Comparison of ENCODE assay signal across 23 cellular contexts in genomic region chr2:225993430-225993829, GRCh38.
DNase-seq lines count a peak whose midpoint lies in the region; ATAC-seq and TF ChIP-seq lines count a peak whose summit lies in the region.
"Had no signal": no experiment of that assay in that cellular context is flagged by ENCODE, and none has a peak within 500 bp of the region (broad histone marks: within the 10 kb centered on the region; RNA-seq: fewer than 3 reads in every experiment).

No MANE protein-coding gene starts in this region.

- H3K4me1 ChIP-seq in foreskin keratinocyte = peaks cover 5% of the 10 kb centered on the region
- H3K4me1 ChIP-seq: adrenal gland, gastrocnemius medialis, Peyer's patch had no signal

- ATAC-seq in foreskin keratinocyte = peak; percentile 76
- no peak for ATAC-seq in HG02571 (IDR thresholded peaks at IDR 0.05; ENCODE audit: unreplicated experiment)
- ATAC-seq in HG03095 (IDR thresholded peaks at IDR 0.05; ENCODE audit: unreplicated experiment) = no peak
- ATAC-seq: CD8-positive, alpha-beta T cell; gastrocnemius medialis; T-helper 17 cell had no signal

- DNase-seq in A172 (ENCODE audit: low spot score) (peak; percentile 47), HT1080 (ENCODE audit: low read depth) (peak; percentile 62), brain microvascular endothelial cell (peak; percentile 62), foreskin keratinocyte (peak in 1 of 2 donors; percentile 48), coronary artery (ENCODE audit: low spot score) (no peak)
- no peak for DNase-seq in stimulated activated CD4-positive, alpha-beta T cell treated with anti-CD3 and anti-CD28 coated beads, Interleukin-15, amount 100 ng/mL, for 24 hours
- DNase-seq: activated T-cell treated with anti-CD3 and anti-CD28 coated beads, Interleukin-2, amount 50 U/mL, for 24 hours; adrenal gland; CD8-positive, alpha-beta T cell; gastrocnemius medialis; GDM1; kidney glomerular epithelial cell; NCI-H146; NCI-H526; nucleus accumbens; Peyer's patch; stimulated activated CD4-positive, alpha-beta T cell treated with anti-CD3 and anti-CD28 coated beads, Interleukin-2, amount 100 ng/mL, for 24 hours; T-helper 17 cell; upper lobe of left lung had no signal

- in situ Hi-C loops in brain microvascular endothelial cell (cut with HindIII; ENCODE audit: low pct_ligation_motif_present, low sequenced_read_pairs) = no loop called here

- no peaks in the 10 kb centered on the region for H3K36me3 ChIP-seq in brain microvascular endothelial cell (replicated peaks)
- H3K36me3 ChIP-seq: adrenal gland, gastrocnemius medialis, Peyer's patch, upper lobe of left lung had no signal

- H3K27ac ChIP-seq in brain microvascular endothelial cell (peak overlapping the region; percentile 61), foreskin keratinocyte (no peak overlapping the region), coronary artery (no peak overlapping the region)
- H3K27ac ChIP-seq: adrenal gland, gastrocnemius medialis, KMS-11, Peyer's patch, skin epidermis, upper lobe of left lung had no signal

- H3K27me3 ChIP-seq in brain microvascular endothelial cell (replicated peaks) (no peaks in the 10 kb centered on the region), foreskin keratinocyte (no peaks in the 10 kb centered on the region)
- H3K27me3 ChIP-seq: adrenal gland, gastrocnemius medialis, Peyer's patch, upper lobe of left lung had no signal

- TF ChIP-seq CTCF in brain microvascular endothelial cell (IDR thresholded peaks at IDR 0.05; ENCODE audit: low read depth, low read length, missing control alignments) = no peak
- TF ChIP-seq CTCF in foreskin keratinocyte (conservative IDR thresholded peaks at IDR 0.05) = no peak
- no peak for TF ChIP-seq CTCF in coronary artery (IDR thresholded peaks at IDR 0.05)

- H3K4me3 ChIP-seq in brain microvascular endothelial cell (ENCODE audit: low read depth, low read length) (no peak overlapping the region), coronary artery (no peak overlapping the region)
- H3K4me3 ChIP-seq: adrenal gland, gastrocnemius medialis, Peyer's patch, skin epidermis, upper lobe of left lung had no signal

Comparison
In these comparisons a context has a peak if more than half of its experiments do, and no peak if none do; other contexts are left out.
1. DNase-seq: peak in A172 (single experiment), HT1080 (single experiment) and brain microvascular endothelial cell (single experiment); none in coronary artery (single experiment) and stimulated activated CD4-positive, alpha-beta T cell treated with anti-CD3 and anti-CD28 coated beads, Interleukin-15, amount 100 ng/mL, for 24 hours (single experiment).